In the genomic region with DNA sequence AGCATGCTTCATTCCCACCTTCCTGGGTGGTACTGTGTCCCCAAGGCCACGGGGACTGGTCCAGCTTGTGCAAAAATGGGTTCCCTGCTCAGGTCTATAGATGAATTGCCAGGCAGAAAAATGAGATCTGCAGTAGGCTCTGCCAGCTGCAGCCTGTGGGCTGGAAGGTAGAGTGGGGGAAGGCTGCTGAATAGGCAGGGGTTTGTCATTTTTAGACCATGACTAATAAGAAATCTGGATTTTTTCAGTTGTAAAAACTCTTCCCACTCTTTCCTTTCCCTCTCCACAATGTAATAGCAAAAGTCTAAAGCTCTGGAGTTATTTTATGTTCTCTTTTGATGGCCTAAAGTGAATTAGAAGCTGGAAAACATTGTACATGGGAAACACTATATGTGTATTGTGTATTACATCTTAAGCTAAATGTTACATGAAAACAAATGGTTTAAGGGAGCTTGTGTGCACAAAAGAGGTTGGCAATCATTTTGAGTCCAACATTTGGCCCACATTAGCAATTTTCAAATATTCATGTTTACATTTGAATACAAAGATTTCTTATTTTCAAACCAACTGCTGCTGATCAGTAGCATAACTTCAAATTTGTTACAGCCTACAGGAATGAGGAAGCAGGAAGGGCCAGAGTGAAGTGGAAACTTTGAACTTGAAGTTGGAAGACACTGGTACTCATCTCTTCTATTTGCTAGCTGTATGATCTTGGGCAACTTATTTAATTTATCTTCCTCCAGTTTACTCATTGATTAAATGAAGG, we compare ENCODE assay signal across 14 cellular contexts.
DNase-seq lines count a peak whose midpoint lies in the region; ATAC-seq, FAIRE-seq and TF ChIP-seq lines count a peak whose summit lies in the region.
"Had no signal": no experiment of that assay in that cellular context is flagged by ENCODE, and none has a peak within 500 bp of the region (broad histone marks: within the 10 kb centered on the region; RNA-seq: fewer than 3 reads in every experiment).

No MANE protein-coding gene starts in this region.

- no peak for ATAC-seq in natural killer cell
- ATAC-seq: stimulated activated effector memory CD8-positive, alpha-beta T cell treated with anti-CD3 and anti-CD28 coated beads, Interleukin-12 subunit alpha, Interleukin-12 subunit beta, amount 100 ng/mL, for 72 hours had no signal

- no peaks in the 10 kb centered on the region for H3K9me2 ChIP-seq in Karpas-422 (replicated peaks; ENCODE audit: insufficient read depth, low read length)

- no peak overlapping the region for H3K27ac ChIP-seq in Karpas-422 (ENCODE audit: low read length)
- H3K27ac ChIP-seq: neutrophil, Peyer's patch had no signal

- H2AFZ ChIP-seq in Karpas-422 (ENCODE audit: low read length), result no peak overlapping the region

- H3K4me2 ChIP-seq in Karpas-422 (ENCODE audit: low read depth, low read length, poor library complexity, severe bottlenecking), result no peak overlapping the region

- H3K4me3 Mint-ChIP-seq in HFFc6 (peak overlapping the region; percentile 56), natural killer cell (no peak overlapping the region)
- H3K4me3 Mint-ChIP-seq: stimulated activated effector memory CD8-positive, alpha-beta T cell treated with anti-CD3 and anti-CD28 coated beads, Interleukin-12 subunit alpha, Interleukin-12 subunit beta, amount 100 ng/mL, for 72 hours had no signal

- no peak for FAIRE-seq in urothelium cell line (lab: Jason Lieb, UNC)
- FAIRE-seq: endothelial cell of umbilical vein had no signal

- TF ChIP-seq CTCF in HFFc6 (IDR thresholded peaks at IDR 0.05) (no peak), astrocyte of the spinal cord (IDR thresholded peaks at IDR 0.05; ENCODE audit: low read depth, low read length) (no peak), natural killer cell (IDR thresholded peaks at IDR 0.05) (no peak)

- in situ Hi-C loops in astrocyte of the spinal cord (cut with HindIII; ENCODE audit: low sequenced_read_pairs), result no loop called here

- H3K4me1 ChIP-seq in Karpas-422 (ENCODE audit: low read length), result no peaks in the 10 kb centered on the region
- H3K4me1 ChIP-seq: Peyer's patch had no signal

- H3K36me3 Mint-ChIP-seq in HFFc6 (ENCODE audit: low read depth), result peaks cover 10% of the 10 kb centered on the region
- H3K36me3 Mint-ChIP-seq in natural killer cell, result no peaks in the 10 kb centered on the region
- H3K36me3 Mint-ChIP-seq: stimulated activated effector memory CD8-positive, alpha-beta T cell treated with anti-CD3 and anti-CD28 coated beads, Interleukin-12 subunit alpha, Interleukin-12 subunit beta, amount 100 ng/mL, for 72 hours had no signal

- no peak overlapping the region for H3K4me3 ChIP-seq in astrocyte of the spinal cord (ENCODE audit: low read depth, low read length)
- no peak overlapping the region for H3K4me3 ChIP-seq in Karpas-422 (ENCODE audit: low read length)
- H3K4me3 ChIP-seq: Peyer's patch had no signal

- no peaks in the 10 kb centered on the region for H3K79me2 ChIP-seq in Karpas-422 (ENCODE audit: low read length)

- H3K27me3 Mint-ChIP-seq in HFFc6 (ENCODE audit: insufficient read depth) (peaks cover 2% of the 10 kb centered on the region; the same call in 1 of the 2 replicates), natural killer cell (ENCODE audit: low read depth in 2 of 2) (no peaks in the 10 kb centered on the region)

- H3K27me3 ChIP-seq in Karpas-422 (ENCODE audit: low read length), result no peaks in the 10 kb centered on the region
- H3K27me3 ChIP-seq: neutrophil, Peyer's patch had no signal

- DNase-seq in HFFc6, result peak; percentile 31
- DNase-seq in astrocyte of the spinal cord (ENCODE audit: low read depth, low spot score), result peak; percentile 60
- peak; percentile 75 for DNase-seq in hepatic stellate cell (ENCODE audit: low spot score)
- peak; percentile 78 for DNase-seq in urothelium cell line (ENCODE audit: low spot score)
- no peak for DNase-seq in Karpas-422
- DNase-seq in natural killer cell, result no peak
- DNase-seq in RPMI8226, result no peak
- DNase-seq: Kasumi-1, left cardiac atrium, NCI-H2107, Peyer's patch had no signal

- intact Hi-C loops in natural killer cell (cut with micrococcal nuclease), result no loop called here

- no peaks in the 10 kb centered on the region for H4K20me1 ChIP-seq in Karpas-422 (ENCODE audit: insufficient read depth, low read depth, low read length)

- H3K9me3 ChIP-seq in Karpas-422 (ENCODE audit: low read length), result no peaks in the 10 kb centered on the region
- H3K9me3 ChIP-seq: neutrophil, Peyer's patch had no signal

- H3K4me1 Mint-ChIP-seq in HFFc6 (ENCODE audit: low read depth) (peaks cover 41% of the 10 kb centered on the region), natural killer cell (no peaks in the 10 kb centered on the region)
- H3K4me1 Mint-ChIP-seq: stimulated activated effector memory CD8-positive, alpha-beta T cell treated with anti-CD3 and anti-CD28 coated beads, Interleukin-12 subunit alpha, Interleukin-12 subunit beta, amount 100 ng/mL, for 72 hours had no signal

- H3K27ac Mint-ChIP-seq in HFFc6 (peak overlapping the region; percentile 84), natural killer cell (no peak overlapping the region)
- H3K27ac Mint-ChIP-seq: stimulated activated effector memory CD8-positive, alpha-beta T cell treated with anti-CD3 and anti-CD28 coated beads, Interleukin-12 subunit alpha, Interleukin-12 subunit beta, amount 100 ng/mL, for 72 hours had no signal

- peaks cover 4% of the 10 kb centered on the region; the same call in 1 of the 2 replicates for H3K9me3 Mint-ChIP-seq in HFFc6
- peaks cover 0 to 3% of the 10 kb centered on the region in 2 donors for H3K9me3 Mint-ChIP-seq in natural killer cell

- H3K36me3 ChIP-seq in Karpas-422 (ENCODE audit: insufficient read depth, low read length), result no peaks in the 10 kb centered on the region
- H3K36me3 ChIP-seq: neutrophil, Peyer's patch had no signal

- H3K9ac ChIP-seq in Karpas-422 (ENCODE audit: low read length), result no peak overlapping the region

Comparison
In these comparisons a context has a peak if more than half of its experiments do, and no peak if none do; other contexts are left out.
1. DNase-seq: peak in HFFc6 (single experiment), astrocyte of the spinal cord (single experiment), hepatic stellate cell (single experiment) and urothelium cell line (single experiment); none in Karpas-422 (single experiment), natural killer cell (single experiment) and RPMI8226 (single experiment).